In the genomic region with DNA sequence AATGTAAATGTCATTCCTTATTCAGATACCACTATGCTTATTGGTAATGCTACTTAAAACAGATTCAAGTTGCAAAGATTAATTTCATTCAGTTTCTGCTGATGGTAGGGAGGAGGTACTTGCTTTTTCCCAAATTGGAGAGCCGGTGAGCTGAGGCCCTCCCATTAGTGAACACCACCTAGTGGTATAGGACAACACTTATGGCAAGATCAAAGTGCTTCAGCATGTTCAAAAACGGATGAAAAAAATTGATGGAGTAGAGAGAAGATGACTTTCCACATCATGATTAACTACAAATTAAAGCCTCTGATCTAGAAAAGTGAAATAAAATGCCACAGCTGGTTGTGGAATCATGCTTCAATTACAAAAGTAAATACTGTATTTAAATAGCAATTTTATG, we compare ENCODE assay signal across 18 cellular contexts.
A peak's percentile ranks its signal among the peaks of the same experiment; 100 is the strongest.
DNase-seq lines count a peak whose midpoint lies in the region; ATAC-seq, FAIRE-seq and TF ChIP-seq lines count a peak whose summit lies in the region.
"Had no signal": no experiment of that assay in that cellular context is flagged by ENCODE, and none has a peak within 500 bp of the region (broad histone marks: within the 10 kb centered on the region; RNA-seq: fewer than 3 reads in every experiment).

No MANE protein-coding gene starts in this region.

- H4K20me1 ChIP-seq in IMR-90 (ENCODE audit: insufficient read depth, low read length): no peaks in the 10 kb centered on the region

- no peak overlapping the region for H2AFZ ChIP-seq in IMR-90 (replicated peaks; ENCODE audit: low read length, poor library complexity)

- no peak overlapping the region for H4K91ac ChIP-seq in IMR-90 (ENCODE audit: insufficient read depth, low read depth, low read length)

- no peak for ATAC-seq in IMR-90 (ENCODE audit: low read depth)
- no peak for ATAC-seq in activated naive CD4-positive, alpha-beta T cell treated with anti-CD3 and anti-CD28 coated beads, Interleukin-2, amount 50 U/mL, for 72 hours
- ATAC-seq: activated T-cell treated with anti-CD3 and anti-CD28 coated beads, Interleukin-2, amount 50 U/mL, for 72 hours; natural killer cell had no signal

- H3K18ac ChIP-seq in IMR-90 (ENCODE audit: low read depth, low read length): no peak overlapping the region

- H2AK5ac ChIP-seq in IMR-90 (ENCODE audit: low read depth, low read length): no peak overlapping the region

- DNase-seq in NCI-H1694 treated with DMSO at 0.1 percent for 48 hours (lab: John Stamatoyannopoulos, UW) (peak; percentile 1), NCI-H1694 (lab: John Stamatoyannopoulos, UW) (no peak), IMR-90 (no peak), bronchial epithelial cell (ENCODE audit: low read depth) (peak; percentile 10), nephron progenitor cell (no peak), hypothalamus (lab: John Stamatoyannopoulos, UW) (no peak), DMS79 (lab: John Stamatoyannopoulos, UW) (no peak)
- DNase-seq in activated naive CD4-positive, alpha-beta T cell treated with anti-CD3 and anti-CD28 coated beads, Interleukin-2, amount 50 U/mL, for 72 hours (ENCODE audit: low spot score in 2 of 2): no peak
- DNase-seq: activated CD4-positive, CD25-positive, alpha-beta regulatory T cell; activated T-cell treated with anti-CD3 and anti-CD28 coated beads, Interleukin-2, amount 50 U/mL, for 72 hours; natural killer cell; NCI-H2029 treated with DMSO at 0.1 percent for 48 hours; SHP77 treated with DMSO at 0.1 percent for 48 hours; tibial artery had no signal

- no peak overlapping the region for H3K27ac Mint-ChIP-seq in nephron progenitor cell
- no peak overlapping the region for H3K27ac Mint-ChIP-seq in activated naive CD4-positive, alpha-beta T cell treated with anti-CD3 and anti-CD28 coated beads, Interleukin-2, amount 50 U/mL, for 72 hours
- H3K27ac Mint-ChIP-seq: activated T-cell treated with anti-CD3 and anti-CD28 coated beads, Interleukin-2, amount 50 U/mL, for 72 hours; B cell; natural killer cell had no signal

- in situ Hi-C loops in IMR-90 (cut with MboI; ENCODE audit: low sequenced_read_pairs): no loop called here

- H3K56ac ChIP-seq in IMR-90 (ENCODE audit: extremely low read depth, insufficient read depth, low read length): no peak overlapping the region

- no peak overlapping the region for H4K8ac ChIP-seq in IMR-90 (ENCODE audit: low read depth in 2 of 2, low read length in 2 of 2)

- H3K27me3 ChIP-seq in IMR-90 (ENCODE audit: control insufficient read depth, insufficient read depth, low read length) (peaks cover 2% of the 10 kb centered on the region; the same call in 1 of the 2 replicates), bronchial epithelial cell (ENCODE audit: control insufficient read depth, insufficient read depth, low read length) (no peaks in the 10 kb centered on the region)
- H3K27me3 ChIP-seq: esophagus muscularis mucosa, tibial artery had no signal

- no peaks in the 10 kb centered on the region for H3K79me1 ChIP-seq in IMR-90 (ENCODE audit: low read depth in 1 of 2, low read length in 2 of 2)

- no peaks in the 10 kb centered on the region for H3K36me3 ChIP-seq in IMR-90 (ENCODE audit: control insufficient read depth, insufficient read depth, low read length)
- no peaks in the 10 kb centered on the region for H3K36me3 ChIP-seq in bronchial epithelial cell (ENCODE audit: control insufficient read depth, insufficient read depth, low read length)
- H3K36me3 ChIP-seq: esophagus muscularis mucosa, tibial artery had no signal

- intact Hi-C loops in IMR-90 (cut with micrococcal nuclease): no loop called here

- TF ChIP-seq CTCF in IMR-90 (conservative IDR thresholded peaks at IDR 0.05; ENCODE audit: low read depth, low read length) (peak; percentile 19; the same call in 1 of the 2 replicates), bronchial epithelial cell (IDR thresholded peaks at IDR 0.05; ENCODE audit: insufficient read depth, low read length, severe bottlenecking) (peak; percentile 6), nephron progenitor cell (IDR thresholded peaks at IDR 0.05) (peak; percentile 28)

- H3K4me2 ChIP-seq in IMR-90 (ENCODE audit: low read depth, low read length): no peak overlapping the region

- no peak overlapping the region for H2AK9ac ChIP-seq in IMR-90 (replicated peaks; ENCODE audit: low read depth, low read length, poor library complexity)

- H3K23ac ChIP-seq in IMR-90 (ENCODE audit: low read depth, low read length): no peak overlapping the region

- H3K9ac ChIP-seq in IMR-90 (ENCODE audit: low read depth, low read length): no peak overlapping the region

- H3K4me3 ChIP-seq in IMR-90 (ENCODE audit: insufficient read depth, low read depth, low read length) (no peak overlapping the region), bronchial epithelial cell (ENCODE audit: low read depth, low read length) (no peak overlapping the region)
- H3K4me3 ChIP-seq: esophagus muscularis mucosa, skin epidermis, tibial artery had no signal

- no peaks in the 10 kb centered on the region for H3K9me3 Mint-ChIP-seq in nephron progenitor cell
- no peaks in the 10 kb centered on the region for H3K9me3 Mint-ChIP-seq in activated naive CD4-positive, alpha-beta T cell treated with anti-CD3 and anti-CD28 coated beads, Interleukin-2, amount 50 U/mL, for 72 hours
- H3K9me3 Mint-ChIP-seq: activated T-cell treated with anti-CD3 and anti-CD28 coated beads, Interleukin-2, amount 50 U/mL, for 72 hours; natural killer cell had no signal

- no peak overlapping the region for H4K5ac ChIP-seq in IMR-90 (ENCODE audit: low read depth, low read length)

- CTCF ChIA-PET in IMR-90 (lab: Yijun Ruan, JAX): interaction anchor here (0.6 kb wide), 1 partner anchor 120 kb away, joined by 4 read pairs; no protein-coding TSS in a partner anchor

- TF ChIP-seq RAD21 in IMR-90 (IDR thresholded peaks at IDR 0.05; ENCODE audit: low read length): no peak

- H2BK120ac ChIP-seq in IMR-90 (ENCODE audit: low read depth, low read length): no peak overlapping the region

- TF ChIP-seq POLR2A in IMR-90 (IDR thresholded peaks at IDR 0.05; ENCODE audit: low read depth, low read length): no peak

- H3K14ac ChIP-seq in IMR-90 (replicated peaks; ENCODE audit: low read depth, low read length): no peak overlapping the region

- no peak for FAIRE-seq in bronchial epithelial cell (lab: Jason Lieb, UNC)
- FAIRE-seq: HTR-8/SVneo had no signal

- no peaks in the 10 kb centered on the region for H3K4me1 Mint-ChIP-seq in nephron progenitor cell
- H3K4me1 Mint-ChIP-seq: B cell, natural killer cell had no signal

- H3K27me3 Mint-ChIP-seq in nephron progenitor cell (ENCODE audit: low read depth, poor library complexity): no peaks in the 10 kb centered on the region
- H3K27me3 Mint-ChIP-seq: B cell had no signal

- H3K36me3 Mint-ChIP-seq in nephron progenitor cell (ENCODE audit: low read depth): no peaks in the 10 kb centered on the region
- no peaks in the 10 kb centered on the region for H3K36me3 Mint-ChIP-seq in activated naive CD4-positive, alpha-beta T cell treated with anti-CD3 and anti-CD28 coated beads, Interleukin-2, amount 50 U/mL, for 72 hours
- H3K36me3 Mint-ChIP-seq: natural killer cell had no signal

- no peak overlapping the region for H3K27ac ChIP-seq in IMR-90 (ENCODE audit: insufficient read depth, low read length)
- H3K27ac ChIP-seq: esophagus muscularis mucosa, skin epidermis, tibial artery had no signal

- BruUV-seq in IMR-90 (replicated peaks; lab: Mats Ljungman, UMichigan): no TSS peak

- dilution Hi-C loops in IMR-90 (cut with HindIII; ENCODE audit: low sequenced_read_pairs, unreplicated experiment): no loop called here

- H2BK20ac ChIP-seq in IMR-90 (ENCODE audit: low read depth, low read length): no peak overlapping the region

- no peaks in the 10 kb centered on the region for H3K9me3 ChIP-seq in IMR-90 (ENCODE audit: control insufficient read depth, insufficient read depth, low read length)
- H3K9me3 ChIP-seq: esophagus muscularis mucosa, tibial artery had no signal

- H3K4me3 Mint-ChIP-seq in nephron progenitor cell: no peak overlapping the region
- H3K4me3 Mint-ChIP-seq: activated T-cell treated with anti-CD3 and anti-CD28 coated beads, Interleukin-2, amount 50 U/mL, for 72 hours; B cell; natural killer cell had no signal

- no peak overlapping the region for H2BK15ac ChIP-seq in IMR-90 (ENCODE audit: low read depth, low read length)

- H3K9me1 ChIP-seq in IMR-90 (ENCODE audit: insufficient read depth, low read length): no peaks in the 10 kb centered on the region

- POLR2A ChIA-PET in IMR-90 (lab: Charles Lee; ENCODE audit: unreplicated experiment): no interaction called here

- H3K4ac ChIP-seq in IMR-90 (ENCODE audit: low read depth, low read length): no peak overlapping the region

- H3K4me1 ChIP-seq in IMR-90 (ENCODE audit: control insufficient read depth, insufficient read depth, low read length): no peaks in the 10 kb centered on the region
- H3K4me1 ChIP-seq: tibial artery had no signal

- WGBS in IMR-90 (ENCODE audit: extremely low coverage in 2 of 2, insufficient read length in 1 of 2), 2 experiments: no CpG with 5 or more reads among the region's 2 CpGs

- H2BK5ac ChIP-seq in IMR-90 (ENCODE audit: low read depth, low read length, poor library complexity, severe bottlenecking): no peak overlapping the region

TF ChIP-seq in IMR-90, 13 proteins besides CTCF, POLR2A, EP300 and RAD21 (continues in another document):
- TF ChIP-seq MAZ (IDR thresholded peaks at IDR 0.05; ENCODE audit: borderline replicate concordance, low read depth, low read length): no peak
- no peak for TF ChIP-seq SMC3 (IDR thresholded peaks at IDR 0.05; ENCODE audit: low read depth, low read length)
- no peak for TF ChIP-seq NFE2L2 (IDR thresholded peaks at IDR 0.05; ENCODE audit: low read depth, low read length)
- no peak for TF ChIP-seq RCOR1 (IDR thresholded peaks at IDR 0.05; ENCODE audit: insufficient replicate concordance, low read length)
- TF ChIP-seq, protein P1, sequence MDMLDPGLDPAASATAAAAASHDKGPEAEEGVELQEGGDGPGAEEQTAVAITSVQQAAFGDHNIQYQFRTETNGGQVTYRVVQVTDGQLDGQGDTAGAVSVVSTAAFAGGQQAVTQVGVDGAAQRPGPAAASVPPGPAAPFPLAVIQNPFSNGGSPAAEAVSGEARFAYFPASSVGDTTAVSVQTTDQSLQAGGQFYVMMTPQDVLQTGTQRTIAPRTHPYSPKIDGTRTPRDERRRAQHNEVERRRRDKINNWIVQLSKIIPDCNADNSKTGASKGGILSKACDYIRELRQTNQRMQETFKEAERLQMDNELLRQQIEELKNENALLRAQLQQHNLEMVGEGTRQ (IDR thresholded peaks at IDR 0.05; ENCODE audit: low read depth, low read length): no peak
- no peak for TF ChIP-seq ELK1 (IDR thresholded peaks at IDR 0.05; ENCODE audit: borderline replicate concordance, low read depth, low read length)
- TF ChIP-seq CEBPB (IDR thresholded peaks at IDR 0.05; ENCODE audit: low read depth, low read length): no peak

Comparison
In these comparisons a context has a peak if more than half of its experiments do, and no peak if none do; other contexts are left out.
1. DNase-seq: peak in NCI-H1694 treated with DMSO at 0.1 percent for 48 hours (single experiment) and bronchial epithelial cell (single experiment); none in NCI-H1694 (single experiment), IMR-90 (single experiment), nephron progenitor cell (single experiment), hypothalamus (0 of 51), activated naive CD4-positive, alpha-beta T cell treated with anti-CD3 and anti-CD28 coated beads, Interleukin-2, amount 50 U/mL, for 72 hours (0 of 2) and DMS79 (single experiment).
2. Peak in every context shown above with its lines, with median percentiles within 50 percentile points of each other: CTCF ChIP-seq.